16 cellular contexts compared by ENCODE assay signal in genomic region chr9:136624184-136624951, GRCh38. TPM values are rescaled to one million over a fixed set of nuclear protein-coding genes. Genes with fewer than 3 reads are reported as not detected.
A peak's percentile ranks its signal among the peaks of the same experiment; 100 is the strongest.
DNase-seq lines count a peak whose midpoint lies in the region; ATAC-seq, FAIRE-seq and TF ChIP-seq lines count a peak whose summit lies in the region.
"Had no signal": no experiment of that assay in that cellular context is flagged by ENCODE, and none has a peak within 500 bp of the region (broad histone marks: within the 10 kb centered on the region; RNA-seq: fewer than 3 reads in every experiment).

No MANE protein-coding gene starts in this region.

- H3K36me3 ChIP-seq in heart right ventricle (no peaks in the 10 kb centered on the region), H1 (ENCODE audit: control insufficient read depth in 2 of 4, insufficient read depth in 4 of 4, low read length in 3 of 4) (no peaks in the 10 kb centered on the region), mucosa of descending colon (ENCODE audit: low read depth) (no peaks in the 10 kb centered on the region), urinary bladder (ENCODE audit: insufficient read depth) (no peaks in the 10 kb centered on the region)

- FAIRE-seq in H1 (lab: Jason Lieb, UNC), result no peak

- H4K5ac ChIP-seq in H1 (ENCODE audit: insufficient read length, low read depth, low read length), result no peak overlapping the region

- H2BK15ac ChIP-seq in H1 (ENCODE audit: low read length), result peak overlapping the region; percentile 46; the same call in 1 of the 2 replicates

- H2AFZ ChIP-seq in H1 (ENCODE audit: low read length), result no peak overlapping the region

- WGBS in heart right ventricle, 2 donors, result 77 to 78% methylated on average over 16 of the region's 16 CpGs
- 96% methylated on average over 16 of the region's 16 CpGs; no CpG with 5 or more reads in 1 of the 2 experiments for WGBS in H1 (ENCODE audit: extremely low coverage in 1 of 2, insufficient coverage in 1 of 2, insufficient read length in 1 of 2, insufficient replicate concordance in 2 of 2, low coverage in 1 of 2, low lambda C conversion rate in 2 of 2, missing lambda C conversion rate in 1 of 2), 2 experiments
- 77% methylated on average over 16 of the region's 16 CpGs for WGBS in urinary bladder

- no peak for TF ChIP-seq CTCF in heart right ventricle (IDR thresholded peaks at IDR 0.05)
- no peak for TF ChIP-seq CTCF in H1 (IDR thresholded peaks at IDR 0.05; ENCODE audit: control extremely low read depth in 1 of 3, insufficient read depth in 1 of 3, low read depth in 1 of 3, low read length in 3 of 3)
- TF ChIP-seq CTCF in mucosa of descending colon (IDR thresholded peaks at IDR 0.05), result no peak

- no peak for TF ChIP-seq RAD21 in H1 (IDR thresholded peaks at IDR 0.05 in 1 of 2, conservative IDR thresholded peaks at IDR 0.05 in 1 of 2; ENCODE audit: low read depth in 2 of 2, low read length in 2 of 2)

- H4K20me1 ChIP-seq in H1 (replicated peaks in 1 of 2; ENCODE audit: control insufficient read depth in 1 of 2, insufficient read depth in 2 of 2, low read length in 2 of 2), result no peaks in the 10 kb centered on the region

- H3K23me2 ChIP-seq in H1 (ENCODE audit: low read depth, low read length), result no peaks in the 10 kb centered on the region

- no peak overlapping the region for H2BK20ac ChIP-seq in H1 (ENCODE audit: low read length)

- H3K23ac ChIP-seq in H1 (ENCODE audit: insufficient read length), result no peak overlapping the region

- H3K4ac ChIP-seq in H1 (replicated peaks; ENCODE audit: insufficient read length, low read depth, low read length), result peak overlapping the region; percentile 85

- H3K4me1 ChIP-seq in heart right ventricle (peaks cover 15 to 58% (median 40%) of the 10 kb centered on the region in 9 donors), H1 (replicated peaks in 1 of 4; ENCODE audit: control insufficient read depth in 3 of 4, insufficient read depth in 4 of 4, low read length in 3 of 4) (peaks cover 0 to 2% (median 0%) of the 10 kb centered on the region in 4 experiments; a peak in 1 of 7 replicates), mucosa of descending colon (ENCODE audit: low read depth) (peaks cover 47% of the 10 kb centered on the region), urinary bladder (ENCODE audit: insufficient read depth) (no peaks in the 10 kb centered on the region)

- POLR2A ChIA-PET in H1 (lab: Charles Lee; ENCODE audit: partially characterized antibody), result interaction anchor here (0.8 to 1.4 kb wide), 5 partner anchors 24 to 121 kb away, joined by 3 read pairs; no protein-coding TSS in a partner anchor
- POLR2A ChIA-PET in naive thymus-derived CD8-positive, alpha-beta T cell (lab: Charles Lee), result no interaction called here

- CTCF ChIA-PET in H1 (lab: Charles Lee; ENCODE audit: partially characterized antibody), result interaction anchor here (0.7 to 9.6 kb wide), 25 partner anchors 9 to 332 kb away, joined by 3 to 253 read pairs (median 4); no protein-coding TSS in a partner anchor

- no peaks in the 10 kb centered on the region for H3K79me2 ChIP-seq in H1 (ENCODE audit: control insufficient read depth in 1 of 2, insufficient read depth in 2 of 2, low read length in 2 of 2)

- peak overlapping the region; percentile 50; the same call in 1 of the 2 replicates for H2BK12ac ChIP-seq in H1 (ENCODE audit: low read depth, low read length)

- no peak for TF ChIP-seq EP300 in H1 (IDR thresholded peaks at IDR 0.05; ENCODE audit: borderline replicate concordance in 1 of 2, low read depth in 2 of 2, low read length in 2 of 2)

- no peaks in the 10 kb centered on the region for H3K9me3 Mint-ChIP-seq in naive thymus-derived CD8-positive, alpha-beta T cell
- H3K9me3 Mint-ChIP-seq: endodermal cell, naive B cell had no signal

- TF ChIP-seq POLR2A in H1 (IDR thresholded peaks at IDR 0.05; ENCODE audit: control extremely low read depth in 1 of 2, low read depth in 2 of 2, low read length in 2 of 2), result no peak

- H4K8ac ChIP-seq in H1 (ENCODE audit: extremely low read depth, insufficient read depth, low read length), result no peak overlapping the region; the same call in 1 of the 2 replicates

- no peak overlapping the region for H3K14ac ChIP-seq in H1 (ENCODE audit: insufficient read length)

- H3K4me3 ChIP-seq in heart right ventricle (no peak overlapping the region), H1 (ENCODE audit: extremely low read depth in 1 of 4, insufficient read depth in 2 of 4, low read depth in 3 of 4, low read length in 4 of 4) (no peak overlapping the region), mucosa of descending colon (no peak overlapping the region), urinary bladder (ENCODE audit: low read depth, low read length) (no peak overlapping the region)

- H3K56ac ChIP-seq in H1 (replicated peaks; ENCODE audit: insufficient read length, low read depth, low read length), result no peak overlapping the region

- H2BK5ac ChIP-seq in H1 (ENCODE audit: low read depth, low read length), result peak overlapping the region; percentile 71; the same call in 1 of the 2 replicates

- H3K27ac Mint-ChIP-seq in naive thymus-derived CD8-positive, alpha-beta T cell, result no peak overlapping the region
- H3K27ac Mint-ChIP-seq: endodermal cell, naive B cell had no signal

- peaks cover 0 to 13% (median 0%) of the 10 kb centered on the region in 4 donors for H3K4me1 Mint-ChIP-seq in naive thymus-derived CD8-positive, alpha-beta T cell
- H3K4me1 Mint-ChIP-seq: endodermal cell had no signal

- H3K4me2 ChIP-seq in H1 (ENCODE audit: insufficient read depth in 1 of 2, low read depth in 2 of 2, low read length in 2 of 2), result no peak overlapping the region

- peaks cover 0 to 18% (median 0%) of the 10 kb centered on the region in 7 donors for H3K27me3 ChIP-seq in heart right ventricle
- H3K27me3 ChIP-seq in H1 (replicated peaks in 1 of 4; ENCODE audit: control insufficient read depth in 3 of 4, extremely low read depth in 1 of 4, insufficient read depth in 3 of 4, low read length in 3 of 4), result no peaks in the 10 kb centered on the region

- intact Hi-C loops in heart right ventricle (cut with DNase I) (loop anchor here in 5 of 10 donors (2.0 to 10.0 kb wide), 3 partner anchors 60 to 136 kb away; partner anchors contain the start of gene NOTCH1 (in 1 of the 5)), Right ventricle myocardium inferior (cut with DNase I) (no loop called here), mucosa of descending colon (cut with DNase I, micrococcal nuclease) (loop anchor here in 1 of 2 donors (2.0 kb wide), 1 partner anchor 136 kb away; no protein-coding TSS in a partner anchor)

- H4K91ac ChIP-seq in H1 (replicated peaks; ENCODE audit: insufficient read length, low read length), result peak overlapping the region; percentile 97

- ATAC-seq in heart right ventricle, result peak in 2 of 8 donors; percentile 18 to 34
- no peak for ATAC-seq in Right ventricle myocardium inferior
- no peak for ATAC-seq in mucosa of descending colon
- no peak for ATAC-seq in naive thymus-derived CD8-positive, alpha-beta T cell

- peaks cover 0 to 7% (median 2%) of the 10 kb centered on the region in 5 donors for H3K27me3 Mint-ChIP-seq in naive thymus-derived CD8-positive, alpha-beta T cell

- DNase-seq in heart right ventricle, result peak in 1 of 2 donors; percentile 23
- DNase-seq in Right ventricle myocardium inferior (ENCODE audit: missing footprints), result no peak
- peak in 1 of 2 experiments; percentile 44 for DNase-seq in H1 (ENCODE audit: low read depth in 1 of 2, low spot score in 2 of 2)
- DNase-seq in mucosa of descending colon, result peak in 2 of 3 donors; percentile 44 to 57
- no peak for DNase-seq in NCI-H1105 (lab: John Stamatoyannopoulos, UW)
- DNase-seq in naive thymus-derived CD8-positive, alpha-beta T cell, result no peak
- DNase-seq in NCI-H1436 (lab: John Stamatoyannopoulos, UW), result no peak
- DNase-seq: activated CD4-positive, CD25-positive, alpha-beta regulatory T cell; activated naive CD4-positive, alpha-beta T cell treated with anti-CD3 and anti-CD28 coated beads, Interleukin-2, amount 50 U/mL, for 16 hours; naive B cell; NCI-H510A; stimulated activated CD4-positive, alpha-beta T cell treated with anti-CD3 and anti-CD28 coated beads, Interleukin-4, amount 100 ng/mL, for 1 hour; SW 1271 had no signal

- no peak overlapping the region for H2BK120ac ChIP-seq in H1 (replicated peaks; ENCODE audit: low read depth, low read length)

- H3K36me3 Mint-ChIP-seq in naive thymus-derived CD8-positive, alpha-beta T cell, result no peaks in the 10 kb centered on the region
- H3K36me3 Mint-ChIP-seq: naive B cell had no signal

- peak overlapping the region in 9 of 10 donors; percentile 20 to 76 (median 66) for H3K27ac ChIP-seq in heart right ventricle
- no peak overlapping the region for H3K27ac ChIP-seq in H1 (ENCODE audit: low read depth, low read length)
- H3K27ac ChIP-seq in urinary bladder (ENCODE audit: low read depth), result peak overlapping the region; percentile 25

- H3K9me3 ChIP-seq in heart right ventricle, result no peaks in the 10 kb centered on the region
- H3K9me3 ChIP-seq in H1 (ENCODE audit: insufficient read depth in 2 of 2, low read depth in 1 of 2, low read length in 1 of 2), result no peaks in the 10 kb centered on the region
- no peaks in the 10 kb centered on the region for H3K9me3 ChIP-seq in mucosa of descending colon
- H3K9me3 ChIP-seq: Caco-2 had no signal

- H3K4me3 Mint-ChIP-seq in naive thymus-derived CD8-positive, alpha-beta T cell, result no peak overlapping the region
- H3K4me3 Mint-ChIP-seq: endodermal cell, naive B cell had no signal

- H3K18ac ChIP-seq in H1 (ENCODE audit: extremely low read depth, low read length), result no peak overlapping the region

- H2AK5ac ChIP-seq in H1 (ENCODE audit: low read depth, low read length), result no peak overlapping the region

- H3K9ac ChIP-seq in H1 (replicated peaks in 1 of 4; ENCODE audit: extremely low read depth in 1 of 4, low read depth in 3 of 4, low read length in 3 of 4), result no peak overlapping the region

- H3K79me1 ChIP-seq in H1 (ENCODE audit: low read depth, low read length), result no peaks in the 10 kb centered on the region

RNA-seq across cellular contexts. Expression of gene EGFL7, which starts 38.3 kb away (rescaled TPM):
- total RNA-seq in heart right ventricle (100 to 1,000 TPM in 5 of 10 donors, 10 to 100 TPM in 5; 68.6 to 115 (median 99.6) TPM), Right ventricle myocardium inferior (72.0 TPM), mucosa of descending colon (10 to 100 TPM; 15.9 to 43.4 (median 18.9) TPM), urinary bladder (43.6 TPM)
- polyA plus RNA-seq in heart right ventricle (100 to 1,000 TPM; 160 to 377 TPM), H1 (2011; rRNA removed) (53.4 and 82.5 TPM in 2 replicates), urinary bladder (138 TPM)
- 37.8 and 39.8 TPM in 2 replicates for total RNA-seq in H1 (2021; fragmentation: NEBNext Ultra II Directional; extraction: Animal tissue kit (Norgen Biotek cat#: 25700))
- 63.0 TPM for polyA plus RNA-seq in H1 (2011; cell fraction: cytosol; rRNA removed)
- 82.5 TPM for polyA plus RNA-seq in H1 (2011; cell fraction: nucleus; rRNA removed)
- polyA plus RNA-seq in H1 (2012, experiment 1 of 2), result 17.3 to 46.4 TPM (median 40.7 TPM) in 4 replicates
- 43.2 TPM for polyA plus RNA-seq in H1 (2012, experiment 2 of 2)
- polyA plus RNA-seq in H1 (2013, experiment 1 of 2), result 66.8 TPM
- polyA plus RNA-seq in H1 (2013, experiment 2 of 2), result 68.8 TPM
- 7.2 and 9.3 TPM in 2 replicates for polyA minus RNA-seq in H1 (2011; rRNA and poly(A)+ RNA removed)
- polyA minus RNA-seq in H1 (2011; cell fraction: cytosol; rRNA and poly(A)+ RNA removed), result 30.7 TPM
- polyA minus RNA-seq in H1 (2011; cell fraction: nucleus; rRNA and poly(A)+ RNA removed), result 12.8 TPM
- 1 to 10 TPM in 1 of 2 experiments, under 1 TPM in 1; 0.36 to 1.2 TPM for total RNA-seq in naive thymus-derived CD8-positive, alpha-beta T cell
- polyA plus RNA-seq in naive thymus-derived CD8-positive, alpha-beta T cell, result under 1 TPM in 2 of 3 donors, not detected in 1; 0.48 to 0.70 TPM

Comparison
In these comparisons a context has a peak if more than half of its experiments do, and no peak if none do; other contexts are left out.
1. DNase-seq: peak in mucosa of descending colon (2 of 3); none in Right ventricle myocardium inferior (single experiment), NCI-H1105 (single experiment), naive thymus-derived CD8-positive, alpha-beta T cell (0 of 10) and NCI-H1436 (single experiment).
2. RNA of gene EGFL7, which starts 38.3 kb away (total RNA-seq): 68.6 to 115 TPM in heart right ventricle, 72.0 TPM in Right ventricle myocardium inferior (single experiment), 43.6 TPM in urinary bladder (single experiment), 37.8 to 39.8 TPM in H1 and 15.9 to 43.4 TPM in mucosa of descending colon; 0.36 to 1.2 TPM in naive thymus-derived CD8-positive, alpha-beta T cell; every median in the first group is over 4 times any median in the second.